ENCODE assay signal across 9 cellular contexts in genomic region chr9:129321511-129322021, GRCh38.
DNase-seq lines count a peak whose midpoint lies in the region; ATAC-seq and TF ChIP-seq lines count a peak whose summit lies in the region.
"Had no signal": no experiment of that assay in that cellular context is flagged by ENCODE, and none has a peak within 500 bp of the region (broad histone marks: within the 10 kb centered on the region; RNA-seq: fewer than 3 reads in every experiment).

No MANE protein-coding gene starts in this region.

- DNase-seq in heart left ventricle: peak in 2 of 5 donors; percentile 8 to 18
- DNase-seq in Right ventricle myocardium superior: no peak
- DNase-seq in effector memory CD8-positive, alpha-beta T cell: no peak
- DNase-seq in natural killer cell treated with Interleukin-12 subunit alpha and Interleukin-12 subunit beta and Interleukin-15 and Interleukin-18, amount 100 ng/mL, for 72 hours (ENCODE audit: low spot score): peak; percentile 20
- DNase-seq in vagina (ENCODE audit: extremely low spot score in 2 of 2): peak in 1 of 2 donors; percentile 86
- no peak for DNase-seq in DMS153 (lab: John Stamatoyannopoulos, UW)
- no peak for DNase-seq in Karpas-422
- DNase-seq in hepatic stellate cell (ENCODE audit: low spot score): no peak

- H3K27me3 ChIP-seq in heart left ventricle: no peaks in the 10 kb centered on the region
- no peaks in the 10 kb centered on the region for H3K27me3 ChIP-seq in vagina
- no peaks in the 10 kb centered on the region for H3K27me3 ChIP-seq in Karpas-422 (ENCODE audit: low read length)
- H3K27me3 ChIP-seq: SJSA1 had no signal

- intact Hi-C loops in heart left ventricle (cut with DNase I): loop anchor here in 7 of 10 donors (2.0 to 10.0 kb wide), 7 partner anchors 91 to 273 kb away; partner anchors contain the start of gene IER5L (in 2 of the 7)
- intact Hi-C loops in Right ventricle myocardium superior (cut with DNase I): loop anchor here (5.0 kb wide), 1 partner anchor 144 kb away; the partner anchor contains the start of gene IER5L
- intact Hi-C loops in vagina (cut with DNase I): no loop called here

- no peaks in the 10 kb centered on the region for H3K9me3 ChIP-seq in heart left ventricle
- no peaks in the 10 kb centered on the region for H3K9me3 ChIP-seq in vagina
- H3K9me3 ChIP-seq in Karpas-422 (ENCODE audit: low read length): no peaks in the 10 kb centered on the region
- H3K9me3 ChIP-seq: SJSA1 had no signal

- peaks cover 5% of the 10 kb centered on the region for H3K36me3 Mint-ChIP-seq in effector memory CD8-positive, alpha-beta T cell (ENCODE audit: insufficient read depth)
- no peaks in the 10 kb centered on the region for H3K36me3 Mint-ChIP-seq in natural killer cell treated with Interleukin-12 subunit alpha and Interleukin-12 subunit beta and Interleukin-15 and Interleukin-18, amount 100 ng/mL, for 72 hours

- H2AFZ ChIP-seq in Karpas-422 (ENCODE audit: low read length): no peak overlapping the region

- H3K27me3 Mint-ChIP-seq in effector memory CD8-positive, alpha-beta T cell: peaks cover 0 to 23% of the 10 kb centered on the region in 2 donors
- H3K27me3 Mint-ChIP-seq in natural killer cell treated with Interleukin-12 subunit alpha and Interleukin-12 subunit beta and Interleukin-15 and Interleukin-18, amount 100 ng/mL, for 72 hours: peaks cover 0 to 5% of the 10 kb centered on the region in 2 donors

- H3K4me1 Mint-ChIP-seq in effector memory CD8-positive, alpha-beta T cell (ENCODE audit: low read depth in 2 of 2): peaks cover 4 to 9% of the 10 kb centered on the region in 2 donors
- peaks cover 6 to 8% of the 10 kb centered on the region in 2 donors for H3K4me1 Mint-ChIP-seq in natural killer cell treated with Interleukin-12 subunit alpha and Interleukin-12 subunit beta and Interleukin-15 and Interleukin-18, amount 100 ng/mL, for 72 hours (ENCODE audit: low read depth in 2 of 2)

- H3K4me2 ChIP-seq in Karpas-422 (ENCODE audit: low read depth, low read length, poor library complexity, severe bottlenecking): no peak overlapping the region

- H3K4me3 Mint-ChIP-seq in effector memory CD8-positive, alpha-beta T cell: peak overlapping the region; percentile 37 to 78
- H3K4me3 Mint-ChIP-seq in natural killer cell treated with Interleukin-12 subunit alpha and Interleukin-12 subunit beta and Interleukin-15 and Interleukin-18, amount 100 ng/mL, for 72 hours: no peak overlapping the region

- no peaks in the 10 kb centered on the region for H3K9me2 ChIP-seq in Karpas-422 (replicated peaks; ENCODE audit: insufficient read depth, low read length)

- H3K27ac ChIP-seq in heart left ventricle (peak overlapping the region; percentile 78 to 97 (median 92)), vagina (peak overlapping the region; percentile 96), Karpas-422 (ENCODE audit: low read length) (no peak overlapping the region)
- H3K27ac ChIP-seq: SJSA1 had no signal

- no peak for TF ChIP-seq POLR2A in heart left ventricle (IDR thresholded peaks at IDR 0.05)
- TF ChIP-seq POLR2A in vagina (IDR thresholded peaks at IDR 0.05): no peak

- H3K27ac Mint-ChIP-seq in effector memory CD8-positive, alpha-beta T cell: no peak overlapping the region
- H3K27ac Mint-ChIP-seq in natural killer cell treated with Interleukin-12 subunit alpha and Interleukin-12 subunit beta and Interleukin-15 and Interleukin-18, amount 100 ng/mL, for 72 hours: no peak overlapping the region

- H3K4me1 ChIP-seq in heart left ventricle (peaks cover 8 to 76% (median 58%) of the 10 kb centered on the region in 12 donors), vagina (peaks cover 75% of the 10 kb centered on the region), Karpas-422 (ENCODE audit: low read length) (peaks cover 14% of the 10 kb centered on the region)

- 93 to 95% (median 93%) methylated on average over 10 to 11 of the region's 11 CpGs for WGBS in heart left ventricle, 4 donors

- H3K36me3 ChIP-seq in heart left ventricle (no peaks in the 10 kb centered on the region), vagina (no peaks in the 10 kb centered on the region), Karpas-422 (ENCODE audit: insufficient read depth, low read length) (no peaks in the 10 kb centered on the region)
- H3K36me3 ChIP-seq: SJSA1 had no signal

- H3K4me3 ChIP-seq in heart left ventricle (peak overlapping the region in 10 of 12 donors; percentile 33 to 77 (median 56)), vagina (peak overlapping the region; percentile 48 to 53), Karpas-422 (ENCODE audit: low read length) (no peak overlapping the region)

- ATAC-seq in heart left ventricle: no peak
- ATAC-seq in Right ventricle myocardium superior (ENCODE audit: poor library complexity): no peak
- no peak for ATAC-seq in effector memory CD8-positive, alpha-beta T cell (replicated peaks)
- ATAC-seq in natural killer cell treated with Interleukin-12 subunit alpha and Interleukin-12 subunit beta and Interleukin-15 and Interleukin-18, amount 100 ng/mL, for 72 hours: no peak

- H3K9me3 Mint-ChIP-seq in effector memory CD8-positive, alpha-beta T cell: no peaks in the 10 kb centered on the region
- H3K9me3 Mint-ChIP-seq in natural killer cell treated with Interleukin-12 subunit alpha and Interleukin-12 subunit beta and Interleukin-15 and Interleukin-18, amount 100 ng/mL, for 72 hours: no peaks in the 10 kb centered on the region

- no peaks in the 10 kb centered on the region for H4K20me1 ChIP-seq in Karpas-422 (ENCODE audit: insufficient read depth, low read depth, low read length)

- H3K9ac ChIP-seq in Karpas-422 (ENCODE audit: low read length): no peak overlapping the region

- TF ChIP-seq CTCF in heart left ventricle (IDR thresholded peaks at IDR 0.05) (no peak), vagina (IDR thresholded peaks at IDR 0.05) (no peak)

- no peaks in the 10 kb centered on the region for H3K79me2 ChIP-seq in Karpas-422 (ENCODE audit: low read length)
